Comparison of ENCODE assay signal across 12 cellular contexts in the genomic region with DNA sequence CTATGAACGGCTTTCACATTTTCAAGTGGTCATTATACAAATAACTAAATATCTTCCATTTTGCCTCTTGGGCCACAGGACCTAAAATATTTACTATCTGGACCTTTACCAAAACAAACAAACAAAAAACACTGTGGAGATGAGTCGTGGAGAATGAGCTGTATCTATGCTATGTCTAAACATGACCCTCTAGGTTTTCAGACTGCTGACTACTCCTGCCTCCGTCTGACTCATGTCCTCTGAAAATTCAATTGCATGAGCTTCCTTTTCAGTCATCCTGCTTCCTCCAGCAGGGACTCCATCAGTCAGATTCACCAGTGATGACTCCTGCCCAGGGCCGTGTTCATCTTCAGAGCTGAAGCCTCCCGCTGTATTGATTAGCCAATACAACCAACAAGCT.
DNase-seq lines count a peak whose midpoint lies in the region; ATAC-seq, FAIRE-seq and TF ChIP-seq lines count a peak whose summit lies in the region.
"Had no signal": no experiment of that assay in that cellular context is flagged by ENCODE, and none has a peak within 500 bp of the region (broad histone marks: within the 10 kb centered on the region; RNA-seq: fewer than 3 reads in every experiment).

No MANE protein-coding gene starts in this region.

- H3K27me3 ChIP-seq in liver (ENCODE audit: control insufficient read depth in 4 of 4, insufficient read depth in 4 of 4, low read length in 3 of 4) (no peaks in the 10 kb centered on the region), ascending aorta (no peaks in the 10 kb centered on the region)

- DNase-seq in COLO829 (ENCODE audit: low spot score) (peak; percentile 53), LoVo (ENCODE audit: low spot score) (peak; percentile 77), astrocyte of the hippocampus (ENCODE audit: low read depth, low spot score) (peak; percentile 69), ascending aorta (ENCODE audit: low spot score in 2 of 2) (no peak), GM19239 (ENCODE audit: insufficient read length, low spot score) (no peak), activated gamma-delta T cell (lab: John Stamatoyannopoulos, UW) (no peak)
- DNase-seq: glutamatergic neuron, NCI-H526 had no signal

- H3K4me1 ChIP-seq in liver (ENCODE audit: control insufficient read depth in 4 of 4, insufficient read depth in 4 of 4, low read length in 3 of 4) = peaks cover 0 to 7% (median 5%) of the 10 kb centered on the region in 4 donors
- no peaks in the 10 kb centered on the region for H3K4me1 ChIP-seq in ascending aorta
- H3K4me1 ChIP-seq: prostate gland had no signal

- H3K9me3 ChIP-seq in liver (ENCODE audit: control insufficient read depth in 4 of 4, low read length in 3 of 4) = no peaks in the 10 kb centered on the region
- no peaks in the 10 kb centered on the region for H3K9me3 ChIP-seq in ascending aorta
- H3K9me3 ChIP-seq: prostate gland had no signal

- ATAC-seq in HG02970 (IDR thresholded peaks at IDR 0.05; ENCODE audit: low FRiP score, unreplicated experiment) = no peak
- ATAC-seq: GM12878 had no signal

- intact Hi-C loops in ascending aorta (cut with DNase I) = no loop called here

- no peak overlapping the region for H3K9ac ChIP-seq in liver (ENCODE audit: low read depth in 1 of 2, low read length in 2 of 2)

- no peak for TF ChIP-seq RAD21 in liver (IDR thresholded peaks at IDR 0.05)

- 21% methylated on average over 5 of the region's 5 CpGs for WGBS in liver

- H3K4me3 ChIP-seq in liver (ENCODE audit: low read depth in 1 of 3, low read length in 3 of 3) = no peak overlapping the region
- H3K4me3 ChIP-seq in ascending aorta = no peak overlapping the region
- H3K4me3 ChIP-seq: GM12878, prostate gland had no signal

- TF ChIP-seq CTCF in liver (IDR thresholded peaks at IDR 0.05; ENCODE audit: low read depth, low read length, missing input control) (no peak), ascending aorta (IDR thresholded peaks at IDR 0.05) (no peak)

- no peak overlapping the region for H3K27ac ChIP-seq in liver (ENCODE audit: low read depth in 1 of 2, low read length in 2 of 2)
- H3K27ac ChIP-seq in ascending aorta = no peak overlapping the region
- H3K27ac ChIP-seq: prostate gland had no signal

- H3K36me3 ChIP-seq in liver (ENCODE audit: control insufficient read depth in 4 of 4, insufficient read depth in 3 of 4, low read depth in 1 of 4, low read length in 3 of 4) (no peaks in the 10 kb centered on the region), ascending aorta (no peaks in the 10 kb centered on the region)
- H3K36me3 ChIP-seq: prostate gland had no signal

- FAIRE-seq in GM19239 (lab: Jason Lieb, UNC) = no peak
- FAIRE-seq: GM12878 had no signal

TF ChIP-seq in liver, 16 proteins besides CTCF, POLR2A, EP300 and RAD21:
- TF ChIP-seq FOXA2 (IDR thresholded peaks at IDR 0.05) (peak; percentile 15), RXRA (IDR thresholded peaks at IDR 0.05) (no peak), JUND (IDR thresholded peaks at IDR 0.05) (peak in 1 of 2 donors; percentile 39)

Comparison
In these comparisons a context has a peak if more than half of its experiments do, and no peak if none do; other contexts are left out.
1. DNase-seq: peak in COLO829 (single experiment), LoVo (single experiment) and astrocyte of the hippocampus (single experiment); none in ascending aorta (0 of 2), GM19239 (single experiment) and activated gamma-delta T cell (single experiment).